Comparison of ENCODE assay signal across 20 cellular contexts in the genomic region with DNA sequence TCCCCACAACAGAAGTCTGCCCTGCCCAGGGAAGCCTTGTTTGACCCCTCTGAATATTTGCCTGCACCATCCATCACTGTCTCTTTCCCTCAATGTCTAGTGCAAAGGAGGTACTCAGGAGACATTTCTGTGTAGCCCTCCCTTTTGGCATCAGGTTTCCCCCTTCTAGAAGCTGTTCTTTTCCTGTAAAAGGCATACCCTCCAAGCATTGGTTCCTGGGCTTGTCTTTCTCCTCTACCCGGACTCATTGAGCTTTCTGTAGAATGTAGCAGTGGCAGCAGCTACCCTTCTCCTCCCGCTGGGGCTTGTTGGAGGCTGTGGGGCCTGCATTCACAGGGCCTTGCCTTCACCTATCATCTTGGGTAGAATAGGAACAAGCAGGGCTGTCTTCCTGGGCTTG.
DNase-seq lines count a peak whose midpoint lies in the region; ATAC-seq, FAIRE-seq and TF ChIP-seq lines count a peak whose summit lies in the region.
"Had no signal": no experiment of that assay in that cellular context is flagged by ENCODE, and none has a peak within 500 bp of the region (broad histone marks: within the 10 kb centered on the region; RNA-seq: fewer than 3 reads in every experiment).

No MANE protein-coding gene starts in this region.

- WGBS in HepG2 (ENCODE audit: low lambda C conversion rate), result 77% methylated on average over 2 of the region's 2 CpGs
- 100% methylated on average over 1 of the region's 2 CpGs for WGBS in right lobe of liver (ENCODE audit: insufficient coverage, low coverage, low lambda C conversion rate, missing lambda C conversion rate)
- WGBS in aorta, 2 donors, result 19 to 21% methylated on average over 2 of the region's 2 CpGs

- H3K4me2 ChIP-seq in HepG2 (ENCODE audit: low read depth, low read length) (no peak overlapping the region), osteoblast (ENCODE audit: insufficient read depth, low read length) (no peak overlapping the region)

- no peak overlapping the region for H3K27ac ChIP-seq in HepG2 (ENCODE audit: extremely low read length, insufficient read depth, low read length)
- no peak overlapping the region for H3K27ac ChIP-seq in right lobe of liver
- peak overlapping the region; percentile 15 to 95 for H3K27ac ChIP-seq in aorta (ENCODE audit: low read depth in 1 of 2, low read length in 2 of 2)
- no peak overlapping the region for H3K27ac ChIP-seq in osteoblast (ENCODE audit: low read depth, low read length)
- H3K27ac ChIP-seq: thyroid gland had no signal

- H4K20me1 ChIP-seq in HepG2 (ENCODE audit: insufficient read depth, low read length) (no peaks in the 10 kb centered on the region; the same call in 1 of the 2 replicates), osteoblast (ENCODE audit: insufficient read depth, low read length) (peaks cover 8% of the 10 kb centered on the region)

- H3K36me3 Mint-ChIP-seq in endothelial cell (ENCODE audit: low read depth, unreplicated experiment) (peaks cover 16% of the 10 kb centered on the region), osteocyte (ENCODE audit: unreplicated experiment) (peaks cover 7% of the 10 kb centered on the region)
- peaks cover 2% of the 10 kb centered on the region for H3K36me3 Mint-ChIP-seq in T-helper 2 cell treated with Interferon-gamma antibody and Interleukin-4, amounts not matched to agents 5 μg/mL and 100 μg/mL, for 36 hours (ENCODE audit: low read depth)

- no peak for DNase-seq in HepG2 (ENCODE audit: low spot score)
- DNase-seq in right lobe of liver, result no peak
- DNase-seq in endothelial cell (ENCODE audit: low spot score), result no peak
- DNase-seq in osteocyte (ENCODE audit: extremely low spot score, unreplicated experiment), result no peak
- no peak for DNase-seq in aorta
- no peak for DNase-seq in T-helper 2 cell treated with Interferon-gamma antibody and Interleukin-4, amounts not matched to agents 5 μg/mL and 100 μg/mL, for 36 hours (ENCODE audit: low spot score)
- DNase-seq in osteoblast (ENCODE audit: insufficient read length, low spot score, missing footprints), result no peak
- no peak for DNase-seq in cerebellar cortex (ENCODE audit: low spot score)
- DNase-seq: ACHN; activated CD4-positive, alpha-beta T cell treated with anti-CD3 and anti-CD28 coated beads for 4 hours; activated effector memory CD4-positive, alpha-beta T cell treated with Interleukin-2 at 50 U/mL for 16 hours; adrenal gland; DMS53; foreskin melanocyte; left colon; NCI-H1417; stimulated activated CD4-positive, alpha-beta T cell treated with anti-CD3 and anti-CD28 coated beads, Interleukin-4, amount 100 ng/mL, for 4 hours; thyroid gland had no signal

- POLR2A ChIA-PET in HepG2 (lab: Yijun Ruan, JAX), result no interaction called here

- H3K4me3 Mint-ChIP-seq in endothelial cell (ENCODE audit: unreplicated experiment), result no peak overlapping the region
- peak overlapping the region; percentile 15 for H3K4me3 Mint-ChIP-seq in osteocyte (ENCODE audit: unreplicated experiment)
- no peak overlapping the region for H3K4me3 Mint-ChIP-seq in T-helper 2 cell treated with Interferon-gamma antibody and Interleukin-4, amounts not matched to agents 5 μg/mL and 100 μg/mL, for 36 hours

- H3K9me3 ChIP-seq in HepG2 (ENCODE audit: low read length) (no peaks in the 10 kb centered on the region), right lobe of liver (no peaks in the 10 kb centered on the region), aorta (ENCODE audit: control insufficient read depth, low read length) (no peaks in the 10 kb centered on the region), osteoblast (ENCODE audit: low read depth, low read length) (no peaks in the 10 kb centered on the region)
- H3K9me3 ChIP-seq: adrenal gland, thyroid gland had no signal

- H3K4me1 Mint-ChIP-seq in endothelial cell (ENCODE audit: unreplicated experiment), result peaks cover 31% of the 10 kb centered on the region
- peaks cover 69% of the 10 kb centered on the region for H3K4me1 Mint-ChIP-seq in osteocyte (ENCODE audit: unreplicated experiment)
- peaks cover 6% of the 10 kb centered on the region for H3K4me1 Mint-ChIP-seq in T-helper 2 cell treated with Interferon-gamma antibody and Interleukin-4, amounts not matched to agents 5 μg/mL and 100 μg/mL, for 36 hours (ENCODE audit: low read depth)

- H3K27me3 Mint-ChIP-seq in endothelial cell (ENCODE audit: unreplicated experiment) (peaks cover 3% of the 10 kb centered on the region), osteocyte (ENCODE audit: unreplicated experiment) (no peaks in the 10 kb centered on the region)
- H3K27me3 Mint-ChIP-seq in T-helper 2 cell treated with Interferon-gamma antibody and Interleukin-4, amounts not matched to agents 5 μg/mL and 100 μg/mL, for 36 hours (ENCODE audit: low read depth), result no peaks in the 10 kb centered on the region

- in situ Hi-C loops in HepG2 (cut with HindIII; ENCODE audit: extremely low pct_ligation_motif_present, low pct_unique_long_range_greater_than_20kb), result no loop called here

- peaks cover 9 to 19% of the 10 kb centered on the region in 2 experiments for H3K36me3 ChIP-seq in HepG2 (replicated peaks in 1 of 2; ENCODE audit: control insufficient read depth in 1 of 2, insufficient read depth in 2 of 2, low read length in 2 of 2)
- no peaks in the 10 kb centered on the region for H3K36me3 ChIP-seq in right lobe of liver
- no peaks in the 10 kb centered on the region for H3K36me3 ChIP-seq in aorta (ENCODE audit: control insufficient read depth in 1 of 2, insufficient read depth in 2 of 2, low read length in 1 of 2)
- no peaks in the 10 kb centered on the region for H3K36me3 ChIP-seq in osteoblast (ENCODE audit: insufficient read depth, low read length)
- H3K36me3 ChIP-seq: adrenal gland, thyroid gland had no signal

- H3K4me1 ChIP-seq in HepG2 (ENCODE audit: insufficient read depth, low read length), result peaks cover 67% of the 10 kb centered on the region
- H3K4me1 ChIP-seq in right lobe of liver, result peaks cover 0 to 33% (median 22%) of the 10 kb centered on the region in 4 donors
- peaks cover 6 to 7% of the 10 kb centered on the region in 2 donors for H3K4me1 ChIP-seq in aorta (ENCODE audit: control insufficient read depth in 1 of 2, insufficient read depth in 2 of 2, low read length in 2 of 2)
- peaks cover 15% of the 10 kb centered on the region for H3K4me1 ChIP-seq in osteoblast (ENCODE audit: insufficient read depth, low read length)

- FAIRE-seq in HepG2 (lab: Jason Lieb, UNC), result no peak
- FAIRE-seq: GM12892 had no signal

- H3K9ac ChIP-seq in HepG2 (ENCODE audit: insufficient read depth, low read depth, low read length), result no peak overlapping the region

- H2AFZ ChIP-seq in HepG2 (ENCODE audit: low read length) (no peak overlapping the region), osteoblast (ENCODE audit: low read length) (no peak overlapping the region)

- ATAC-seq in HepG2 (peak; percentile 39), right lobe of liver (no peak), aorta (ENCODE audit: low FRiP score) (no peak)
- ATAC-seq: left colon had no signal

- BruUV-seq in HepG2 (replicated peaks; lab: Mats Ljungman, UMichigan), result no TSS peak

- TF ChIP-seq CTCF in HepG2 (CRISPR knock-in tag; IDR thresholded peaks at IDR 0.05), result no peak
- TF ChIP-seq CTCF in right lobe of liver (IDR thresholded peaks at IDR 0.05), result no peak
- TF ChIP-seq CTCF in endothelial cell (IDR thresholded peaks at IDR 0.05; ENCODE audit: unreplicated experiment), result no peak
- TF ChIP-seq CTCF in osteocyte (IDR thresholded peaks at IDR 0.05), result no peak
- no peak for TF ChIP-seq CTCF in osteoblast (IDR thresholded peaks at IDR 0.05; ENCODE audit: extremely low read depth, low read depth, low read length)

- TF ChIP-seq POLR2A in HepG2 (IDR thresholded peaks at IDR 0.05; ENCODE audit: insufficient read depth in 1 of 2, low read depth in 2 of 2, low read length in 2 of 2), result no peak
- no peak for TF ChIP-seq POLR2A in right lobe of liver (IDR thresholded peaks at IDR 0.05)

- H3K9me3 Mint-ChIP-seq in endothelial cell (ENCODE audit: unreplicated experiment) (no peaks in the 10 kb centered on the region), osteocyte (ENCODE audit: unreplicated experiment) (peaks cover 7% of the 10 kb centered on the region)
- H3K9me3 Mint-ChIP-seq in T-helper 2 cell treated with Interferon-gamma antibody and Interleukin-4, amounts not matched to agents 5 μg/mL and 100 μg/mL, for 36 hours, result peaks cover 10% of the 10 kb centered on the region

- no peak for TF ChIP-seq EP300 in HepG2 (IDR thresholded peaks at IDR 0.05; ENCODE audit: low read depth in 2 of 2, low read length in 2 of 2)
- no peak for TF ChIP-seq EP300 in HepG2 (CRISPR knock-in tag; IDR thresholded peaks at IDR 0.05; ENCODE audit: borderline replicate concordance)

- H3K27ac Mint-ChIP-seq in endothelial cell (ENCODE audit: unreplicated experiment) (peak overlapping the region; percentile 40), osteocyte (ENCODE audit: unreplicated experiment) (peak overlapping the region; percentile 69)
- H3K27ac Mint-ChIP-seq in T-helper 2 cell treated with Interferon-gamma antibody and Interleukin-4, amounts not matched to agents 5 μg/mL and 100 μg/mL, for 36 hours, result no peak overlapping the region

- no peak for TF ChIP-seq RAD21 in HepG2 (CRISPR knock-in tag; IDR thresholded peaks at IDR 0.05)

- CTCF ChIA-PET in HepG2 (lab: Yijun Ruan, JAX; ENCODE audit: low intra/inter-chr PET ratio, low total read pairs), result no interaction called here

- H3K79me2 ChIP-seq in HepG2 (ENCODE audit: insufficient read depth, low read length) (peaks cover 75% of the 10 kb centered on the region), osteoblast (ENCODE audit: insufficient read depth, low read length) (peaks cover 43% of the 10 kb centered on the region)

- intact Hi-C loops in HepG2 (cut with micrococcal nuclease; ENCODE audit: unreplicated experiment) (no loop called here), right lobe of liver (cut with DNase I) (no loop called here), aorta (cut with DNase I) (no loop called here)

- H3K27me3 ChIP-seq in HepG2 (ENCODE audit: control insufficient read depth in 1 of 2, insufficient read depth in 2 of 2, low read length in 2 of 2) (no peaks in the 10 kb centered on the region), right lobe of liver (no peaks in the 10 kb centered on the region), aorta (ENCODE audit: control insufficient read depth in 1 of 2, insufficient read depth in 2 of 2, low read length in 1 of 2) (no peaks in the 10 kb centered on the region), osteoblast (ENCODE audit: insufficient read depth, low read length) (no peaks in the 10 kb centered on the region)
- H3K27me3 ChIP-seq: adrenal gland, thyroid gland had no signal

- no peak overlapping the region for H3K4me3 ChIP-seq in HepG2 (replicated peaks in 1 of 3; ENCODE audit: insufficient read depth in 1 of 3, low read depth in 2 of 3, low read length in 3 of 3)
- H3K4me3 ChIP-seq in right lobe of liver, result no peak overlapping the region
- H3K4me3 ChIP-seq in aorta (ENCODE audit: low read length in 2 of 2), result no peak overlapping the region
- no peak overlapping the region for H3K4me3 ChIP-seq in osteoblast (ENCODE audit: insufficient read depth, low read length)
- H3K4me3 ChIP-seq: adrenal gland, smooth muscle cell, thyroid gland had no signal

TF ChIP-seq in HepG2, 621 proteins besides CTCF, POLR2A, EP300 and RAD21 (continues in another document):
- TF ChIP-seq HDAC1 (CRISPR knock-in tag; IDR thresholded peaks at IDR 0.05), result no peak
- no peak for TF ChIP-seq ZNF264 (CRISPR knock-in tag; IDR thresholded peaks at IDR 0.05)

Comparison
In these comparisons a context has a peak if more than half of its experiments do, and no peak if none do; other contexts are left out.
1. H3K27ac ChIP-seq: peak in aorta (2 of 2); none in HepG2 (single experiment), right lobe of liver (0 of 3) and osteoblast (single experiment).